Comparison of ENCODE assay signal across 24 cellular contexts in genomic region chr11:130622126-130622525, GRCh38.
DNase-seq lines count a peak whose midpoint lies in the region; ATAC-seq, FAIRE-seq and TF ChIP-seq lines count a peak whose summit lies in the region.
"Had no signal": no experiment of that assay in that cellular context is flagged by ENCODE, and none has a peak within 500 bp of the region (broad histone marks: within the 10 kb centered on the region; RNA-seq: fewer than 3 reads in every experiment).

No MANE protein-coding gene starts in this region.

- WGBS in pancreas, 2 donors = 49 to 50% methylated on average over 5 of the region's 5 CpGs

- ATAC-seq in GM21526 (IDR thresholded peaks at IDR 0.05; ENCODE audit: low FRiP score, unreplicated experiment) (no peak), pancreas (no peak)
- ATAC-seq: A549; body of pancreas; GM23338; left cardiac atrium; naive thymus-derived CD8-positive, alpha-beta T cell; SK-N-SH treated with all-trans-retinoic acid at 6 μM for 48 hours had no signal

- H3K4me1 ChIP-seq in pancreas = no peaks in the 10 kb centered on the region
- H3K4me1 ChIP-seq: A549, body of pancreas, parathyroid adenoma had no signal

- no peaks in the 10 kb centered on the region for H3K9me3 ChIP-seq in pancreas
- H3K9me3 ChIP-seq: A549, body of pancreas, upper lobe of left lung had no signal

- TF ChIP-seq CTCF in fibroblast of villous mesenchyme (IDR thresholded peaks at IDR 0.05; ENCODE audit: insufficient read depth, low read depth, low read length) (no peak), pancreas (IDR thresholded peaks at IDR 0.05) (no peak)

- DNase-seq in SHP77 treated with DMSO at 0.1 percent for 48 hours (lab: John Stamatoyannopoulos, UW) = peak; percentile 19
- no peak for DNase-seq in SHP77 (lab: John Stamatoyannopoulos, UW)
- peak; percentile 29 for DNase-seq in NCI-H748 treated with DMSO at 0.1 percent for 48 hours (lab: John Stamatoyannopoulos, UW)
- peak; percentile 92 for DNase-seq in fibroblast of villous mesenchyme (ENCODE audit: low read depth)
- no peak for DNase-seq in pancreas
- DNase-seq in SW 1271 (lab: John Stamatoyannopoulos, UW) = no peak
- no peak for DNase-seq in nucleus accumbens (lab: John Stamatoyannopoulos, UW)
- DNase-seq: activated naive CD8-positive, alpha-beta T cell treated with anti-CD3 and anti-CD28 coated beads, Interleukin-2, amount 10 ng/mL, durations not matched to agents 7 days and 5 days; body of pancreas; EL; glutamatergic neuron; left cardiac atrium; naive thymus-derived CD8-positive, alpha-beta T cell; NCI-H2227 treated with DMSO at 0.1 percent for 48 hours; upper lobe of left lung; WERI-Rb-1 had no signal

- FAIRE-seq in pancreas (lab: Jason Lieb, UNC) = no peak
- FAIRE-seq: A549, colon, GM19239 had no signal

- no peaks in the 10 kb centered on the region for H3K36me3 ChIP-seq in pancreas
- H3K36me3 ChIP-seq: upper lobe of left lung, WERI-Rb-1 had no signal

- H3K27ac ChIP-seq in pancreas = no peak overlapping the region
- H3K27ac ChIP-seq: A549, body of pancreas, parathyroid adenoma, RWPE1, upper lobe of left lung, WERI-Rb-1 had no signal

- no peaks in the 10 kb centered on the region for H3K27me3 ChIP-seq in pancreas
- H3K27me3 ChIP-seq: body of pancreas, upper lobe of left lung had no signal

- intact Hi-C loops in pancreas (cut with DNase I) = no loop called here

- H3K4me3 ChIP-seq in fibroblast of villous mesenchyme (ENCODE audit: low read depth, low read length) = no peak overlapping the region
- H3K4me3 ChIP-seq in pancreas = no peak overlapping the region
- H3K4me3 ChIP-seq: A549, body of pancreas, GM23338, upper lobe of left lung had no signal

Comparison
In these comparisons a context has a peak if more than half of its experiments do, and no peak if none do; other contexts are left out.
1. DNase-seq: peak in SHP77 treated with DMSO at 0.1 percent for 48 hours (single experiment), NCI-H748 treated with DMSO at 0.1 percent for 48 hours (single experiment) and fibroblast of villous mesenchyme (single experiment); none in SHP77 (0 of 2), pancreas (0 of 6), SW 1271 (0 of 2) and nucleus accumbens (0 of 56).